In genomic region chr10:126525326-126525725, GRCh38 we compare ENCODE assay signal across 14 cellular contexts.
"Had no signal": no experiment of that assay in that cellular context is flagged by ENCODE, and none has a peak within 500 bp of the region (broad histone marks: within the 10 kb centered on the region; RNA-seq: fewer than 3 reads in every experiment).

No MANE protein-coding gene starts in this region.

- ATAC-seq: activated naive CD8-positive, alpha-beta T cell treated with anti-CD3 and anti-CD28 coated beads, Interleukin-2, amount 50 U/mL, for 24 hours; gastroesophageal sphincter; pancreas had no signal

- H3K27ac ChIP-seq: ascending aorta, gastroesophageal sphincter, hepatocyte, pancreas, tibial nerve, uterus, VCaP had no signal

- H3K27me3 ChIP-seq: ascending aorta, hepatocyte, pancreas, tibial nerve, uterus had no signal

- DNase-seq: activated CD4-positive, alpha-beta T cell treated with anti-CD3 and anti-CD28 coated beads for 1 hour; activated CD4-positive, alpha-beta T cell treated with anti-CD3 and anti-CD28 coated beads, Interleukin-2, amount 50 U/mL, for 4 hours; activated naive CD4-positive, alpha-beta T cell treated with Interleukin-2 at 50 U/mL for 16 hours; activated naive CD8-positive, alpha-beta T cell treated with anti-CD3 and anti-CD28 coated beads, Interleukin-2, amount 50 U/mL, for 24 hours; activated T-cell treated with anti-CD3 and anti-CD28 coated beads for 4 hours; endodermal cell; pancreas; T-helper 1 cell; uterus had no signal
